ENCODE assay signal across 10 cellular contexts in the genomic region with DNA sequence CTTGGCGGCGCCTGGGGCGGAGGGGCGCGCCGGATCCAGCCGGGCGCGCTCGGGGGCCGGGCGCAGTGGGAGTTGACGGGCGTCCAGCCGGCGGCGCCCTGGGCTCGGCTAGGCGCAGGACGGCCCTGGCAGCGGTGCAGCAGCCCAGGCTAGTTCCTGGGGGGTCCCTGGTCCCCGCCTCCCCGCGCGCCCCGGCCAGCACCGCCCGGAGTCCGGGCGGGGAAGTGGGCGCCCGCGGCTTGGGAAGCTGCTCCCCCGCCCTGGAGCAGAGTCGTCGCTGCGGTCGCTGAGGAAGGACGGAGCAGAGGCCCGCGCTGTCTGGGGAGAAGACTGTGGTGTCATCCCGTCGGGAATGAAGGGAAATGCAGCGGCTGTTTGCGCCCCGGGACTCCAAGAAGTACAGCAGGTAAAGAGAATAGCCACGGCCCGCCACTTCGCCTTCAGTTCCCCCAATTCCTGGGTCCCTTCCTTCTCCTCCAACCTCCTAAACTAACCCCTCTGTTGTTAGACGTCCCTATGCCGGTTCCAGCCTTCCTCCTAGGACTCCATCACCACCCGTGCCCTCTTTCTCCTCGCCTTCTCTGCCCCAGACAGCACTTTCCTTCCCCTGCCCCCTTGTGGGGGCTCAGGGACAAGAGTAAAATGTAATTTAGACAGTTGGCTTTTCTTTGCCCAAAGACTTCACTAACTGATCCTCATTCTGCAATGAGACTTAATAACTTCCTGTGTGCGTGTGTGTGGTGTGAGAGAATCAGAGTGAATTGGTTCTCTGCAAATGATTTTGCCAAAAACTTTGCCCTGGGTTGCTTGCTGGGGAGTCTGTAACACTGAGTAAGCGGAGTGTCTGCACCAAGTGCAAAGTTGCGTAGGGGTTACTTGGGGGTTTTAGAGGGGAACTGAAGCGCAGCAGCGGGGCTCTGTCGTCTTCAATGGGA. TPM values are rescaled to one million over a fixed set of nuclear protein-coding genes. Genes with fewer than 3 reads are reported as not detected.
DNase-seq lines count a peak whose midpoint lies in the region; ATAC-seq and TF ChIP-seq lines count a peak whose summit lies in the region.
"Had no signal": no experiment of that assay in that cellular context is flagged by ENCODE, and none has a peak within 500 bp of the region (broad histone marks: within the 10 kb centered on the region; RNA-seq: fewer than 3 reads in every experiment).

No MANE protein-coding gene starts in this region.

- H3K4me1 ChIP-seq in ES-I3 (ENCODE audit: insufficient read depth, low read length) (no peaks in the 10 kb centered on the region), RWPE2 (ENCODE audit: insufficient read depth, poor library complexity, severe bottlenecking) (no peaks in the 10 kb centered on the region), heart right ventricle (peaks cover 0 to 8% (median 0%) of the 10 kb centered on the region in 9 donors)
- H3K4me1 ChIP-seq: pancreas had no signal

- 7 to 8% methylated on average over 48 to 59 of the region's 59 CpGs for WGBS in heart right ventricle, 2 donors

- no peak overlapping the region for H3K27ac Mint-ChIP-seq in activated T-helper 1 cell treated with anti-CD3 and anti-CD28 coated beads, Interleukin-12 subunit alpha, Interleukin-12 subunit beta, Interleukin-2, Interleukin-4 antibody, amounts not matched to agents 30 ng/mL and 10 ng/mL and 1 ng/mL, durations not matched to agents 14 hours and 24 hours and 36 hours
- no peak overlapping the region for H3K27ac Mint-ChIP-seq in activated naive CD4-positive, alpha-beta T cell treated with anti-CD3 and anti-CD28 coated beads, Interleukin-2, amount 10 ng/mL, durations not matched to agents 7 days and 5 days

- H3K9ac ChIP-seq in ES-I3 (ENCODE audit: low read depth, low read length): peak overlapping the region; percentile 75

- H3K4me3 ChIP-seq in RWPE2 (ENCODE audit: severe bottlenecking): peak overlapping the region; percentile 12
- H3K4me3 ChIP-seq in heart right ventricle: peak overlapping the region in 9 of 10 donors; percentile 11 to 53 (median 49)

- intact Hi-C loops in heart right ventricle (cut with DNase I): no loop called here
- intact Hi-C loops in sciatic nerve (cut with DNase I): no loop called here
- intact Hi-C loops in activated T-helper 1 cell treated with anti-CD3 and anti-CD28 coated beads, Interleukin-12 subunit alpha, Interleukin-12 subunit beta, Interleukin-2, Interleukin-4 antibody, amounts not matched to agents 30 ng/mL and 10 ng/mL and 1 ng/mL, durations not matched to agents 14 hours and 24 hours and 36 hours (cut with micrococcal nuclease): no loop called here

- peaks cover 24% of the 10 kb centered on the region for H3K27me3 Mint-ChIP-seq in activated T-helper 1 cell treated with anti-CD3 and anti-CD28 coated beads, Interleukin-12 subunit alpha, Interleukin-12 subunit beta, Interleukin-2, Interleukin-4 antibody, amounts not matched to agents 30 ng/mL and 10 ng/mL and 1 ng/mL, durations not matched to agents 14 hours and 24 hours and 36 hours (ENCODE audit: insufficient read depth)
- peaks cover 29% of the 10 kb centered on the region for H3K27me3 Mint-ChIP-seq in activated naive CD4-positive, alpha-beta T cell treated with anti-CD3 and anti-CD28 coated beads, Interleukin-2, amount 10 ng/mL, durations not matched to agents 7 days and 5 days

- CTCF ChIA-PET in activated naive CD4-positive, alpha-beta T cell treated with anti-CD3 and anti-CD28 coated beads, Interleukin-2, amount 10 ng/mL, durations not matched to agents 7 days and 5 days (lab: Charles Lee): no interaction called here

- no peaks in the 10 kb centered on the region for H3K36me3 Mint-ChIP-seq in activated T-helper 1 cell treated with anti-CD3 and anti-CD28 coated beads, Interleukin-12 subunit alpha, Interleukin-12 subunit beta, Interleukin-2, Interleukin-4 antibody, amounts not matched to agents 30 ng/mL and 10 ng/mL and 1 ng/mL, durations not matched to agents 14 hours and 24 hours and 36 hours (ENCODE audit: low read depth)
- H3K36me3 Mint-ChIP-seq in activated naive CD4-positive, alpha-beta T cell treated with anti-CD3 and anti-CD28 coated beads, Interleukin-2, amount 10 ng/mL, durations not matched to agents 7 days and 5 days: no peaks in the 10 kb centered on the region

- ATAC-seq in RWPE2 (ENCODE audit: low read depth) (no peak), heart right ventricle (peak in 7 of 8 donors; percentile 19 to 81 (median 39)), sciatic nerve (peak; percentile 42), GM18861 (IDR thresholded peaks at IDR 0.05; ENCODE audit: unreplicated experiment) (no peak)

- no peak for DNase-seq in RWPE2 (ENCODE audit: low spot score)
- DNase-seq in heart right ventricle: no peak
- no peak for DNase-seq in sciatic nerve (ENCODE audit: low spot score)
- no peak for DNase-seq in activated T-helper 1 cell treated with anti-CD3 and anti-CD28 coated beads, Interleukin-12 subunit alpha, Interleukin-12 subunit beta, Interleukin-2, Interleukin-4 antibody, amounts not matched to agents 30 ng/mL and 10 ng/mL and 1 ng/mL, durations not matched to agents 14 hours and 24 hours and 36 hours (ENCODE audit: low spot score)
- DNase-seq in NCI-H2196 treated with DMSO at 0.1 percent for 48 hours (lab: John Stamatoyannopoulos, UW; ENCODE audit: unreplicated experiment): no peak
- no peak for DNase-seq in activated naive CD4-positive, alpha-beta T cell treated with anti-CD3 and anti-CD28 coated beads, Interleukin-2, amount 10 ng/mL, durations not matched to agents 7 days and 5 days
- DNase-seq: NCI-H2081, pancreas had no signal

- H3K27ac ChIP-seq in RWPE2 (ENCODE audit: poor library complexity, severe bottlenecking): no peak overlapping the region
- H3K27ac ChIP-seq in heart right ventricle: no peak overlapping the region
- H3K27ac ChIP-seq: pancreas had no signal

- no peaks in the 10 kb centered on the region for H3K36me3 ChIP-seq in ES-I3 (ENCODE audit: insufficient read depth, low read length)
- H3K36me3 ChIP-seq in RWPE2 (ENCODE audit: low read depth): no peaks in the 10 kb centered on the region
- H3K36me3 ChIP-seq in heart right ventricle: no peaks in the 10 kb centered on the region
- H3K36me3 ChIP-seq: pancreas had no signal

- peaks cover 32% of the 10 kb centered on the region for H3K27me3 ChIP-seq in RWPE2 (ENCODE audit: insufficient read depth, poor library complexity, severe bottlenecking)
- peaks cover 0 to 33% (median 21%) of the 10 kb centered on the region in 7 donors for H3K27me3 ChIP-seq in heart right ventricle

- H3K4me3 Mint-ChIP-seq in activated T-helper 1 cell treated with anti-CD3 and anti-CD28 coated beads, Interleukin-12 subunit alpha, Interleukin-12 subunit beta, Interleukin-2, Interleukin-4 antibody, amounts not matched to agents 30 ng/mL and 10 ng/mL and 1 ng/mL, durations not matched to agents 14 hours and 24 hours and 36 hours: no peak overlapping the region
- no peak overlapping the region for H3K4me3 Mint-ChIP-seq in activated naive CD4-positive, alpha-beta T cell treated with anti-CD3 and anti-CD28 coated beads, Interleukin-2, amount 10 ng/mL, durations not matched to agents 7 days and 5 days

- no peaks in the 10 kb centered on the region for H3K9me3 ChIP-seq in ES-I3 (ENCODE audit: control insufficient read depth, insufficient read depth, low read length)
- H3K9me3 ChIP-seq in RWPE2 (ENCODE audit: severe bottlenecking): no peaks in the 10 kb centered on the region
- no peaks in the 10 kb centered on the region for H3K9me3 ChIP-seq in heart right ventricle
- H3K9me3 ChIP-seq: pancreas had no signal

- no peaks in the 10 kb centered on the region for H3K4me1 Mint-ChIP-seq in activated T-helper 1 cell treated with anti-CD3 and anti-CD28 coated beads, Interleukin-12 subunit alpha, Interleukin-12 subunit beta, Interleukin-2, Interleukin-4 antibody, amounts not matched to agents 30 ng/mL and 10 ng/mL and 1 ng/mL, durations not matched to agents 14 hours and 24 hours and 36 hours (ENCODE audit: low read depth)
- H3K4me1 Mint-ChIP-seq in activated naive CD4-positive, alpha-beta T cell treated with anti-CD3 and anti-CD28 coated beads, Interleukin-2, amount 10 ng/mL, durations not matched to agents 7 days and 5 days: peaks cover 2% of the 10 kb centered on the region

- H3K9me3 Mint-ChIP-seq in activated T-helper 1 cell treated with anti-CD3 and anti-CD28 coated beads, Interleukin-12 subunit alpha, Interleukin-12 subunit beta, Interleukin-2, Interleukin-4 antibody, amounts not matched to agents 30 ng/mL and 10 ng/mL and 1 ng/mL, durations not matched to agents 14 hours and 24 hours and 36 hours: no peaks in the 10 kb centered on the region
- H3K9me3 Mint-ChIP-seq in activated naive CD4-positive, alpha-beta T cell treated with anti-CD3 and anti-CD28 coated beads, Interleukin-2, amount 10 ng/mL, durations not matched to agents 7 days and 5 days: no peaks in the 10 kb centered on the region

- TF ChIP-seq CTCF in RWPE2 (IDR thresholded peaks at IDR 0.05; ENCODE audit: poor library complexity, severe bottlenecking) (no peak), heart right ventricle (IDR thresholded peaks at IDR 0.05) (peak in 2 of 9 donors; percentile 27 to 37)

RNA-seq across cellular contexts. Expression of a gene that starts 20.3 kb away (rescaled TPM):
- 100 to 1,000 TPM in 8 of 10 donors, 10 to 100 TPM in 2; 73.2 to 191 (median 151) TPM for total RNA-seq in heart right ventricle
- 10 to 100 TPM; 26.9 to 70.4 TPM for polyA plus RNA-seq in heart right ventricle
- 1.3 TPM for total RNA-seq in sciatic nerve
- not detected in 2 replicates for total RNA-seq in activated T-helper 1 cell treated with anti-CD3 and anti-CD28 coated beads, Interleukin-12 subunit alpha, Interleukin-12 subunit beta, Interleukin-2, Interleukin-4 antibody, amounts not matched to agents 30 ng/mL and 10 ng/mL and 1 ng/mL, durations not matched to agents 14 hours and 24 hours and 36 hours
- polyA plus RNA-seq: pancreas had no signal

Comparison
In these comparisons a context has a peak if more than half of its experiments do, and no peak if none do; other contexts are left out.
1. ATAC-seq: peak in heart right ventricle (7 of 8) and sciatic nerve (single experiment); none in RWPE2 (single experiment) and GM18861 (single experiment).
2. RNA of a gene that starts 20.3 kb away (total RNA-seq): 73.2 to 191 TPM in heart right ventricle; 1.3 TPM in sciatic nerve (single experiment) and not detected in activated T-helper 1 cell treated with anti-CD3 and anti-CD28 coated beads, Interleukin-12 subunit alpha, Interleukin-12 subunit beta, Interleukin-2, Interleukin-4 antibody, amounts not matched to agents 30 ng/mL and 10 ng/mL and 1 ng/mL, durations not matched to agents 14 hours and 24 hours and 36 hours; every median in the first group is over 10 times any median in the second.